Comparison of ENCODE assay signal across 8 cellular contexts in genomic region chr22:41524809-41525449, GRCh38. TPM values are rescaled to one million over a fixed set of nuclear protein-coding genes. Genes with fewer than 3 reads are reported as not detected.
DNase-seq lines count a peak whose midpoint lies in the region; ATAC-seq and TF ChIP-seq lines count a peak whose summit lies in the region.

No MANE protein-coding gene starts in this region.

- peak; percentile 72 for ATAC-seq in activated CD8-positive, alpha-beta memory T cell treated with anti-CD3 and anti-CD28 coated beads, Interleukin-2, amount 10 ng/mL, durations not matched to agents 7 days and 5 days
- ATAC-seq in HG03097 (IDR thresholded peaks at IDR 0.05; ENCODE audit: low FRiP score, unreplicated experiment) (no peak), HG03045 (IDR thresholded peaks at IDR 0.05; ENCODE audit: unreplicated experiment) (no peak), GM18520 (IDR thresholded peaks at IDR 0.05; ENCODE audit: unreplicated experiment) (no peak)

- H3K4me3 ChIP-seq in fibroblast of villous mesenchyme (ENCODE audit: low read depth, low read length), result peak overlapping the region; percentile 3

- H3K36me3 Mint-ChIP-seq in HFFc6 (ENCODE audit: low read depth), result peaks cover 6% of the 10 kb centered on the region; the same call in 1 of the 2 replicates
- H3K36me3 Mint-ChIP-seq in activated CD8-positive, alpha-beta memory T cell treated with anti-CD3 and anti-CD28 coated beads, Interleukin-2, amount 10 ng/mL, durations not matched to agents 7 days and 5 days, result peaks cover 10% of the 10 kb centered on the region

- peak; percentile 27; the same call in 1 of the 2 replicates for TF ChIP-seq CTCF in HFFc6 (IDR thresholded peaks at IDR 0.05)
- peak; percentile 17 for TF ChIP-seq CTCF in fibroblast of villous mesenchyme (IDR thresholded peaks at IDR 0.05; ENCODE audit: insufficient read depth, low read depth, low read length)

- no peak overlapping the region for H3K4me3 Mint-ChIP-seq in HFFc6
- no peak overlapping the region for H3K4me3 Mint-ChIP-seq in activated CD8-positive, alpha-beta memory T cell treated with anti-CD3 and anti-CD28 coated beads, Interleukin-2, amount 10 ng/mL, durations not matched to agents 7 days and 5 days

- peaks cover 11% of the 10 kb centered on the region for H3K4me1 Mint-ChIP-seq in HFFc6 (ENCODE audit: low read depth)
- peaks cover 13% of the 10 kb centered on the region for H3K4me1 Mint-ChIP-seq in activated CD8-positive, alpha-beta memory T cell treated with anti-CD3 and anti-CD28 coated beads, Interleukin-2, amount 10 ng/mL, durations not matched to agents 7 days and 5 days

- H3K27me3 Mint-ChIP-seq in HFFc6 (ENCODE audit: insufficient read depth), result peaks cover 31% of the 10 kb centered on the region
- no peaks in the 10 kb centered on the region for H3K27me3 Mint-ChIP-seq in activated CD8-positive, alpha-beta memory T cell treated with anti-CD3 and anti-CD28 coated beads, Interleukin-2, amount 10 ng/mL, durations not matched to agents 7 days and 5 days

- DNase-seq in HFFc6 (no peak), fibroblast of villous mesenchyme (ENCODE audit: low read depth) (peak; percentile 42), foreskin melanocyte (no peak)
- DNase-seq in activated CD8-positive, alpha-beta memory T cell treated with anti-CD3 and anti-CD28 coated beads, Interleukin-2, amount 10 ng/mL, durations not matched to agents 7 days and 5 days, result peak; percentile 81
- DNase-seq in stimulated activated CD4-positive, alpha-beta T cell treated with anti-CD3 and anti-CD28 coated beads, Interleukin-4, amount 100 ng/mL, for 4 hours, result peak; percentile 55 to 76

- CTCF ChIA-PET in activated CD8-positive, alpha-beta memory T cell treated with anti-CD3 and anti-CD28 coated beads, Interleukin-2, amount 10 ng/mL, durations not matched to agents 7 days and 5 days (lab: Charles Lee), result interaction anchor here (0.6 to 1.6 kb wide), 5 partner anchors 8 to 765 kb away, joined by 3 to 5 read pairs (median 3); no protein-coding TSS in a partner anchor

- H3K9me3 Mint-ChIP-seq in HFFc6, result no peaks in the 10 kb centered on the region
- H3K9me3 Mint-ChIP-seq in activated CD8-positive, alpha-beta memory T cell treated with anti-CD3 and anti-CD28 coated beads, Interleukin-2, amount 10 ng/mL, durations not matched to agents 7 days and 5 days (ENCODE audit: low read depth), result no peaks in the 10 kb centered on the region

- H3K27ac Mint-ChIP-seq in HFFc6, result peak overlapping the region; percentile 60; the same call in 1 of the 2 replicates
- H3K27ac Mint-ChIP-seq in activated CD8-positive, alpha-beta memory T cell treated with anti-CD3 and anti-CD28 coated beads, Interleukin-2, amount 10 ng/mL, durations not matched to agents 7 days and 5 days, result peak overlapping the region; percentile 70

RNA-seq across cellular contexts. Expression of gene POLR3H, which starts 19.3 kb away (rescaled TPM):
- 10 to 100 TPM; 50.9 to 72.1 (median 56.0) TPM for total RNA-seq in HFFc6 (2021; fragmentation: NEBNext Ultra II Directional; extraction: Animal tissue kit (Norgen Biotek cat#: 25700))
- 10 to 100 TPM; 32.4 to 43.7 TPM for total RNA-seq in activated CD8-positive, alpha-beta memory T cell treated with anti-CD3 and anti-CD28 coated beads, Interleukin-2, amount 10 ng/mL, durations not matched to agents 7 days and 5 days
- 24.8 and 28.1 TPM in 2 replicates for total RNA-seq in fibroblast of villous mesenchyme

RNA-seq across cellular contexts. Expression of gene CSDC2, which starts 35.9 kb away (rescaled TPM):
- total RNA-seq in HFFc6 (2021; fragmentation: NEBNext Ultra II Directional; extraction: Animal tissue kit (Norgen Biotek cat#: 25700)), result 1 to 10 TPM; 3.4 to 7.9 (median 4.2) TPM
- total RNA-seq in activated CD8-positive, alpha-beta memory T cell treated with anti-CD3 and anti-CD28 coated beads, Interleukin-2, amount 10 ng/mL, durations not matched to agents 7 days and 5 days, result not detected
- total RNA-seq in fibroblast of villous mesenchyme, result 1.9 and 2.2 TPM in 2 replicates

RNA-seq across cellular contexts. Expression of gene ACO2, which starts 56.0 kb away (rescaled TPM):
- total RNA-seq in HFFc6 (2021; fragmentation: NEBNext Ultra II Directional; extraction: Animal tissue kit (Norgen Biotek cat#: 25700)), result 10 to 100 TPM; 72.3 to 87.4 (median 78.7) TPM
- 10 to 100 TPM; 90.0 to 93.3 TPM for total RNA-seq in activated CD8-positive, alpha-beta memory T cell treated with anti-CD3 and anti-CD28 coated beads, Interleukin-2, amount 10 ng/mL, durations not matched to agents 7 days and 5 days
- total RNA-seq in fibroblast of villous mesenchyme, result 50.6 and 69.1 TPM in 2 replicates

RNA-seq across cellular contexts. Expression of gene PHF5A, which starts 56.4 kb away (rescaled TPM):
- total RNA-seq in HFFc6 (2021; fragmentation: NEBNext Ultra II Directional; extraction: Animal tissue kit (Norgen Biotek cat#: 25700)), result 10 to 100 TPM; 40.0 to 58.4 (median 55.3) TPM
- 10 to 100 TPM; 54.5 to 75.0 TPM for total RNA-seq in activated CD8-positive, alpha-beta memory T cell treated with anti-CD3 and anti-CD28 coated beads, Interleukin-2, amount 10 ng/mL, durations not matched to agents 7 days and 5 days
- 38.0 and 51.0 TPM in 2 replicates for total RNA-seq in fibroblast of villous mesenchyme

Comparison
In these comparisons a context has a peak if more than half of its experiments do, and no peak if none do; other contexts are left out.
1. DNase-seq: peak in activated CD8-positive, alpha-beta memory T cell treated with anti-CD3 and anti-CD28 coated beads, Interleukin-2, amount 10 ng/mL, durations not matched to agents 7 days and 5 days (single experiment), fibroblast of villous mesenchyme (single experiment) and stimulated activated CD4-positive, alpha-beta T cell treated with anti-CD3 and anti-CD28 coated beads, Interleukin-4, amount 100 ng/mL, for 4 hours (2 of 2); none in HFFc6 (single experiment) and foreskin melanocyte (single experiment).